Comparison of ENCODE assay signal across 31 cellular contexts in genomic region chr11:115627666-115628460, GRCh38.
"Had no signal": no experiment of that assay in that cellular context is flagged by ENCODE, and none has a peak within 500 bp of the region (broad histone marks: within the 10 kb centered on the region; RNA-seq: fewer than 3 reads in every experiment).

No MANE protein-coding gene starts in this region.

- H3K9me3 ChIP-seq: adrenal gland, body of pancreas, Peyer's patch, SJSA1, SK-N-SH had no signal

- H3K27ac ChIP-seq: adrenal gland, body of pancreas, Peyer's patch, SJSA1 had no signal

- H3K36me3 ChIP-seq: adrenal gland, Peyer's patch, SJSA1 had no signal

- H3K36me3 Mint-ChIP-seq: activated CD4-positive, alpha-beta memory T cell treated with anti-CD3 and anti-CD28 coated beads for 36 hours; activated naive CD4-positive, alpha-beta T cell treated with anti-CD3 and anti-CD28 coated beads, Interleukin-2, amount 50 U/mL, for 24 hours had no signal

- H3K4me3 Mint-ChIP-seq: activated CD4-positive, alpha-beta memory T cell treated with anti-CD3 and anti-CD28 coated beads for 36 hours; activated naive CD4-positive, alpha-beta T cell treated with anti-CD3 and anti-CD28 coated beads, Interleukin-2, amount 50 U/mL, for 24 hours; activated T-cell treated with anti-CD3 and anti-CD28 coated beads, Interleukin-2, amount 50 U/mL, for 72 hours; activated T-helper 17 cell treated with anti-CD3 and anti-CD28 coated beads, Interleukin-2, amount 50 U/mL, for 72 hours; T-helper 1 cell treated with Interleukin-12 subunit alpha and Interleukin-12 subunit beta and Interleukin-4 antibody, amounts not matched to agents 30 μg/mL and 1 μg/mL, for 36 hours; T-helper 2 cell treated with Interferon-gamma antibody and Interleukin-4, amounts not matched to agents 5 μg/mL and 100 μg/mL, for 36 hours; WTC11 had no signal

- H3K4me3 ChIP-seq: adrenal gland, body of pancreas, Peyer's patch, SJSA1 had no signal

- H3K27ac Mint-ChIP-seq: activated CD4-positive, alpha-beta memory T cell treated with anti-CD3 and anti-CD28 coated beads for 36 hours; activated naive CD4-positive, alpha-beta T cell treated with anti-CD3 and anti-CD28 coated beads, Interleukin-2, amount 50 U/mL, for 24 hours; activated T-cell treated with anti-CD3 and anti-CD28 coated beads, Interleukin-2, amount 50 U/mL, for 72 hours; activated T-helper 17 cell treated with anti-CD3 and anti-CD28 coated beads, Interleukin-2, amount 50 U/mL, for 72 hours; T-helper 1 cell treated with Interleukin-12 subunit alpha and Interleukin-12 subunit beta and Interleukin-4 antibody, amounts not matched to agents 30 μg/mL and 1 μg/mL, for 36 hours; T-helper 2 cell treated with Interferon-gamma antibody and Interleukin-4, amounts not matched to agents 5 μg/mL and 100 μg/mL, for 36 hours; WTC11 had no signal

- H3K27me3 ChIP-seq: adrenal gland, body of pancreas, Peyer's patch, SJSA1 had no signal

- DNase-seq: activated CD4-positive, alpha-beta memory T cell treated with anti-CD3 and anti-CD28 coated beads for 36 hours; activated CD4-positive, alpha-beta T cell treated with anti-CD3 and anti-CD28 coated beads for 4 hours; activated CD4-positive, alpha-beta T cell treated with anti-CD3 and anti-CD28 coated beads, Interleukin-2, amount 50 U/mL, for 1 hour; activated CD8-positive, alpha-beta memory T cell treated with anti-CD3 and anti-CD28 coated beads, Interleukin-2, amount 50 U/mL, for 4 hours; activated effector memory CD4-positive, alpha-beta T cell treated with anti-CD3 and anti-CD28 coated beads, Interleukin-2, amount 50 U/mL, for 16 hours; activated naive CD4-positive, alpha-beta T cell treated with Interleukin-2 at 50 U/mL for 16 hours; activated T-cell treated with anti-CD3 and anti-CD28 coated beads, Interleukin-2, amount 50 U/mL, for 72 hours; adrenal gland; body of pancreas; Karpas-422; KBM-7; NCI-H1105 treated with DMSO at 0.1 percent for 48 hours; NCI-H1436; NCI-H1694; NCI-H1930; NCI-H2171; NCI-H510A; NCI-H526; NCI-H748 treated with DMSO at 0.1 percent for 48 hours; PC-3; Peyer's patch; RPMI8226; SHP77 treated with DMSO at 0.1 percent for 48 hours; SK-N-SH had no signal

- H3K4me1 Mint-ChIP-seq: activated naive CD4-positive, alpha-beta T cell treated with anti-CD3 and anti-CD28 coated beads, Interleukin-2, amount 50 U/mL, for 24 hours; activated T-helper 17 cell treated with anti-CD3 and anti-CD28 coated beads, Interleukin-2, amount 50 U/mL, for 72 hours had no signal

- H3K9ac ChIP-seq: SK-N-SH had no signal

- H3K4me1 ChIP-seq: body of pancreas had no signal

- H3K9me3 Mint-ChIP-seq: activated CD4-positive, alpha-beta memory T cell treated with anti-CD3 and anti-CD28 coated beads for 36 hours; activated naive CD4-positive, alpha-beta T cell treated with anti-CD3 and anti-CD28 coated beads, Interleukin-2, amount 50 U/mL, for 24 hours; activated T-helper 17 cell treated with anti-CD3 and anti-CD28 coated beads, Interleukin-2, amount 50 U/mL, for 72 hours; T-helper 1 cell treated with Interleukin-12 subunit alpha and Interleukin-12 subunit beta and Interleukin-4 antibody, amounts not matched to agents 30 μg/mL and 1 μg/mL, for 36 hours; T-helper 2 cell treated with Interferon-gamma antibody and Interleukin-4, amounts not matched to agents 5 μg/mL and 100 μg/mL, for 36 hours had no signal

- H3K4me2 ChIP-seq: SK-N-SH had no signal

- ATAC-seq: activated CD4-positive, CD25-positive, alpha-beta regulatory T cell treated with anti-CD3 and anti-CD28 coated beads, Interleukin-2, amount 50 U/mL, for 24 hours; activated T-cell treated with anti-CD3 and anti-CD28 coated beads, Interleukin-2, amount 50 U/mL, for 72 hours; activated T-helper 17 cell treated with anti-CD3 and anti-CD28 coated beads, Interleukin-2, amount 50 U/mL, for 72 hours; body of pancreas; PC-3; WTC11 had no signal
